12 cellular contexts compared by ENCODE assay signal in genomic region chr4:184420881-184421416, GRCh38. TPM values are rescaled to one million over a fixed set of nuclear protein-coding genes. Genes with fewer than 3 reads are reported as not detected.
DNase-seq lines count a peak whose midpoint lies in the region; ATAC-seq and TF ChIP-seq lines count a peak whose summit lies in the region.
"Had no signal": no experiment of that assay in that cellular context is flagged by ENCODE, and none has a peak within 500 bp of the region (broad histone marks: within the 10 kb centered on the region; RNA-seq: fewer than 3 reads in every experiment).

No MANE protein-coding gene starts in this region.

- no peaks in the 10 kb centered on the region for H3K27me3 ChIP-seq in gastrocnemius medialis

- in situ Hi-C loops in gastrocnemius medialis (cut with MboI; ENCODE audit: low sequenced_read_pairs in 4 of 4) = no loop called here

- H3K4me3 ChIP-seq in lower leg skin (ENCODE audit: low read depth, poor library complexity, severe bottlenecking) (no peak overlapping the region), gastrocnemius medialis (no peak overlapping the region)
- H3K4me3 ChIP-seq: K562 had no signal

- DNase-seq in activated naive CD4-positive, alpha-beta T cell treated with anti-CD3 and anti-CD28 coated beads, Interleukin-2, amount 10 ng/mL, durations not matched to agents 7 days and 5 days = no peak
- DNase-seq in activated naive CD4-positive, alpha-beta T cell (lab: John Stamatoyannopoulos, UW) = no peak
- DNase-seq in stimulated activated naive CD8-positive, alpha-beta T cell treated with anti-CD3 and anti-CD28 coated beads, Interleukin-15, amount 100 ng/mL, for 72 hours = no peak
- DNase-seq in lower leg skin (ENCODE audit: low spot score in 2 of 2) (no peak), gastrocnemius medialis (no peak), DMS114 treated with DMSO at 0.1 percent for 48 hours (lab: John Stamatoyannopoulos, UW; ENCODE audit: unreplicated experiment) (no peak)
- DNase-seq: activated CD4-positive, alpha-beta T cell treated with anti-CD3 and anti-CD28 coated beads, Interleukin-2, amount 50 U/mL, for 4 hours; AML-193; right cardiac atrium had no signal

- H3K4me1 Mint-ChIP-seq in activated naive CD4-positive, alpha-beta T cell treated with anti-CD3 and anti-CD28 coated beads, Interleukin-2, amount 10 ng/mL, durations not matched to agents 7 days and 5 days = peaks cover 74% of the 10 kb centered on the region
- peaks cover 69% of the 10 kb centered on the region for H3K4me1 Mint-ChIP-seq in T-helper 1 cell treated with Interleukin-12 subunit alpha and Interleukin-12 subunit beta and Interleukin-4 antibody, amounts not matched to agents 30 μg/mL and 1 μg/mL, for 36 hours (ENCODE audit: low read depth)
- H3K4me1 Mint-ChIP-seq in stimulated activated naive CD8-positive, alpha-beta T cell treated with anti-CD3 and anti-CD28 coated beads, Interleukin-15, amount 100 ng/mL, for 72 hours = peaks cover 76% of the 10 kb centered on the region

- peaks cover 0 to 23% of the 10 kb centered on the region in 2 donors for H3K36me3 ChIP-seq in gastrocnemius medialis

- WGBS in lower leg skin, 2 donors = 78 to 82% methylated on average over 5 of the region's 5 CpGs

- intact Hi-C loops in lower leg skin (cut with DNase I; ENCODE audit: low total_unique reads) (no loop called here), gastrocnemius medialis (cut with DNase I; ENCODE audit: low total_unique reads) (no loop called here)

- CTCF ChIA-PET in activated naive CD4-positive, alpha-beta T cell treated with anti-CD3 and anti-CD28 coated beads, Interleukin-2, amount 10 ng/mL, durations not matched to agents 7 days and 5 days (lab: Charles Lee) = interaction anchor here (0.6 to 2.0 kb wide), 4 partner anchors 33 to 133 kb away, joined by 3 to 6 read pairs (median 4); no protein-coding TSS in a partner anchor

- no peak overlapping the region for H3K27ac ChIP-seq in gastrocnemius medialis

- ATAC-seq in HG02938 (IDR thresholded peaks at IDR 0.05; ENCODE audit: unreplicated experiment) (peak; percentile 46), gastrocnemius medialis (no peak)
- peak; percentile 44 for ATAC-seq in stimulated activated naive CD8-positive, alpha-beta T cell treated with anti-CD3 and anti-CD28 coated beads, Interleukin-15, amount 100 ng/mL, for 72 hours
- ATAC-seq: K562, right cardiac atrium had no signal

- TF ChIP-seq CTCF in lower leg skin (IDR thresholded peaks at IDR 0.05) (no peak), gastrocnemius medialis (IDR thresholded peaks at IDR 0.05 in 4 of 5, conservative IDR thresholded peaks at IDR 0.05 in 1 of 5) (no peak)

- H3K4me3 Mint-ChIP-seq in activated naive CD4-positive, alpha-beta T cell treated with anti-CD3 and anti-CD28 coated beads, Interleukin-2, amount 10 ng/mL, durations not matched to agents 7 days and 5 days = peak overlapping the region; percentile 63
- H3K4me3 Mint-ChIP-seq in T-helper 1 cell treated with Interleukin-12 subunit alpha and Interleukin-12 subunit beta and Interleukin-4 antibody, amounts not matched to agents 30 μg/mL and 1 μg/mL, for 36 hours = peak overlapping the region; percentile 69
- H3K4me3 Mint-ChIP-seq in stimulated activated naive CD8-positive, alpha-beta T cell treated with anti-CD3 and anti-CD28 coated beads, Interleukin-15, amount 100 ng/mL, for 72 hours = peak overlapping the region; percentile 14 to 76

- peak overlapping the region; percentile 84 for H3K27ac Mint-ChIP-seq in activated naive CD4-positive, alpha-beta T cell treated with anti-CD3 and anti-CD28 coated beads, Interleukin-2, amount 10 ng/mL, durations not matched to agents 7 days and 5 days
- H3K27ac Mint-ChIP-seq in T-helper 1 cell treated with Interleukin-12 subunit alpha and Interleukin-12 subunit beta and Interleukin-4 antibody, amounts not matched to agents 30 μg/mL and 1 μg/mL, for 36 hours = peak overlapping the region; percentile 94
- peak overlapping the region; percentile 59 to 91 for H3K27ac Mint-ChIP-seq in stimulated activated naive CD8-positive, alpha-beta T cell treated with anti-CD3 and anti-CD28 coated beads, Interleukin-15, amount 100 ng/mL, for 72 hours

- TF ChIP-seq POLR2A in lower leg skin (IDR thresholded peaks at IDR 0.05) (no peak), gastrocnemius medialis (IDR thresholded peaks at IDR 0.05) (no peak)

- H3K4me1 ChIP-seq in gastrocnemius medialis = peaks cover 33 to 48% of the 10 kb centered on the region in 2 donors

- H3K27me3 Mint-ChIP-seq in activated naive CD4-positive, alpha-beta T cell treated with anti-CD3 and anti-CD28 coated beads, Interleukin-2, amount 10 ng/mL, durations not matched to agents 7 days and 5 days = no peaks in the 10 kb centered on the region
- no peaks in the 10 kb centered on the region for H3K27me3 Mint-ChIP-seq in T-helper 1 cell treated with Interleukin-12 subunit alpha and Interleukin-12 subunit beta and Interleukin-4 antibody, amounts not matched to agents 30 μg/mL and 1 μg/mL, for 36 hours (ENCODE audit: low read depth)
- H3K27me3 Mint-ChIP-seq in stimulated activated naive CD8-positive, alpha-beta T cell treated with anti-CD3 and anti-CD28 coated beads, Interleukin-15, amount 100 ng/mL, for 72 hours = no peaks in the 10 kb centered on the region

- H3K36me3 Mint-ChIP-seq in activated naive CD4-positive, alpha-beta T cell treated with anti-CD3 and anti-CD28 coated beads, Interleukin-2, amount 10 ng/mL, durations not matched to agents 7 days and 5 days = peaks cover 80% of the 10 kb centered on the region
- peaks cover 66% of the 10 kb centered on the region for H3K36me3 Mint-ChIP-seq in T-helper 1 cell treated with Interleukin-12 subunit alpha and Interleukin-12 subunit beta and Interleukin-4 antibody, amounts not matched to agents 30 μg/mL and 1 μg/mL, for 36 hours (ENCODE audit: low read depth)

- no peaks in the 10 kb centered on the region for H3K9me3 ChIP-seq in gastrocnemius medialis

- H3K9me3 Mint-ChIP-seq in activated naive CD4-positive, alpha-beta T cell treated with anti-CD3 and anti-CD28 coated beads, Interleukin-2, amount 10 ng/mL, durations not matched to agents 7 days and 5 days = peaks cover 6% of the 10 kb centered on the region
- peaks cover 11% of the 10 kb centered on the region for H3K9me3 Mint-ChIP-seq in T-helper 1 cell treated with Interleukin-12 subunit alpha and Interleukin-12 subunit beta and Interleukin-4 antibody, amounts not matched to agents 30 μg/mL and 1 μg/mL, for 36 hours
- peaks cover 7 to 10% of the 10 kb centered on the region in 2 donors for H3K9me3 Mint-ChIP-seq in stimulated activated naive CD8-positive, alpha-beta T cell treated with anti-CD3 and anti-CD28 coated beads, Interleukin-15, amount 100 ng/mL, for 72 hours

RNA-seq across cellular contexts. Expression of gene IRF2, which starts 53.4 kb away (rescaled TPM):
- 10 to 100 TPM; 31.6 to 44.0 (median 38.4) TPM for total RNA-seq in lower leg skin
- total RNA-seq in gastrocnemius medialis = 10 to 100 TPM; 20.9 to 37.1 (median 32.8) TPM

Comparison
In these comparisons a context has a peak if more than half of its experiments do, and no peak if none do; other contexts are left out.
1. ATAC-seq: peak in HG02938 (single experiment) and stimulated activated naive CD8-positive, alpha-beta T cell treated with anti-CD3 and anti-CD28 coated beads, Interleukin-15, amount 100 ng/mL, for 72 hours (single experiment); none in gastrocnemius medialis (0 of 2).
2. Peak in every context shown above with its lines, with median percentiles within 50 percentile points of each other: H3K27ac Mint-ChIP-seq and H3K4me3 Mint-ChIP-seq.